16 cellular contexts compared by ENCODE assay signal in genomic region chr4:82774711-82775171, GRCh38. TPM values are rescaled to one million over a fixed set of nuclear protein-coding genes. Genes with fewer than 3 reads are reported as not detected.
DNase-seq lines count a peak whose midpoint lies in the region; ATAC-seq and TF ChIP-seq lines count a peak whose summit lies in the region.
"Had no signal": no experiment of that assay in that cellular context is flagged by ENCODE, and none has a peak within 500 bp of the region (broad histone marks: within the 10 kb centered on the region; RNA-seq: fewer than 3 reads in every experiment).

No MANE protein-coding gene starts in this region.

- POLR2A ChIA-PET in HCT116 (lab: Charles Lee) = no interaction called here

- H3K9me3 ChIP-seq in HCT116 (ENCODE audit: control insufficient read depth in 1 of 2, insufficient read depth in 1 of 2, low read depth in 1 of 2, low read length in 2 of 2) = no peaks in the 10 kb centered on the region
- H3K9me3 ChIP-seq: mucosa of descending colon had no signal

- peaks cover 13 to 20% of the 10 kb centered on the region in 2 experiments; a peak in 3 of 4 replicates for H3K4me1 ChIP-seq in HCT116 (ENCODE audit: control insufficient read depth in 1 of 2, insufficient read depth in 2 of 2, low read length in 2 of 2)

- RAD21 ChIA-PET in HCT116 (lab: Charles Lee; ENCODE audit: low non-redundant PET in 1 of 2, low total read pairs in 2 of 2, uncharacterized antibody in 2 of 2, unreplicated experiment in 2 of 2) = no interaction called here

- in situ Hi-C loops in astrocyte of the spinal cord (cut with HindIII; ENCODE audit: low sequenced_read_pairs) = no loop called here

- H3K36me3 ChIP-seq in HCT116 (ENCODE audit: control insufficient read depth in 1 of 2, insufficient read depth in 2 of 2, low read length in 2 of 2) = no peaks in the 10 kb centered on the region

- peak overlapping the region; percentile 6; the same call in 1 of the 2 replicates for H3K4me2 ChIP-seq in HCT116 (ENCODE audit: low read length)

- TF ChIP-seq POLR2A in HCT116 (IDR thresholded peaks at IDR 0.05; ENCODE audit: borderline replicate concordance, extremely low read depth, insufficient read depth, insufficient read length) = no peak

- H3K9ac ChIP-seq in HCT116 (ENCODE audit: low read length) = no peak overlapping the region

- intact Hi-C loops in HCT116 (cut with micrococcal nuclease) = no loop called here

- no peaks in the 10 kb centered on the region for H3K36me3 Mint-ChIP-seq in activated naive CD4-positive, alpha-beta T cell treated with anti-CD3 and anti-CD28 coated beads, Interleukin-2, amount 50 U/mL, for 72 hours
- H3K36me3 Mint-ChIP-seq: CD4-positive, CD25-positive, alpha-beta regulatory T cell had no signal

- no peak overlapping the region for H3K27ac Mint-ChIP-seq in activated naive CD4-positive, alpha-beta T cell treated with anti-CD3 and anti-CD28 coated beads, Interleukin-2, amount 50 U/mL, for 72 hours
- H3K27ac Mint-ChIP-seq: CD4-positive, CD25-positive, alpha-beta regulatory T cell had no signal

- H3K79me2 ChIP-seq in HCT116 (ENCODE audit: insufficient read depth, low read length) = peaks cover 9% of the 10 kb centered on the region; the same call in 1 of the 2 replicates

- ATAC-seq in HCT116 = no peak
- no peak for ATAC-seq in activated naive CD4-positive, alpha-beta T cell treated with anti-CD3 and anti-CD28 coated beads, Interleukin-2, amount 50 U/mL, for 72 hours
- ATAC-seq: esophagus mucosa; mucosa of descending colon; stimulated activated naive CD8-positive, alpha-beta T cell treated with anti-CD3 and anti-CD28 coated beads, Interleukin-15, Interleukin-2, amounts not matched to agents 100 U/mL and 50 U/mL, for 24 hours had no signal

- BruUV-seq in HCT116 (replicated peaks; lab: Mats Ljungman, UMichigan) = no TSS peak

- TF ChIP-seq RAD21 in HCT116 (IDR thresholded peaks at IDR 0.05; ENCODE audit: low read depth) = no peak

- no peak overlapping the region for H2AFZ ChIP-seq in HCT116 (ENCODE audit: low read depth, low read length, poor library complexity, severe bottlenecking)

- no peaks in the 10 kb centered on the region for H4K20me1 ChIP-seq in HCT116 (ENCODE audit: insufficient read depth)

- CTCF ChIA-PET in HCT116 (lab: Charles Lee) = no interaction called here

- TF ChIP-seq CTCF in HCT116 (IDR thresholded peaks at IDR 0.05 in 2 of 3, conservative IDR thresholded peaks at IDR 0.05 in 1 of 3; ENCODE audit: borderline replicate concordance in 1 of 3, insufficient read depth in 1 of 3, low read depth in 2 of 3, low read length in 2 of 3) = no peak
- TF ChIP-seq CTCF in astrocyte of the spinal cord (IDR thresholded peaks at IDR 0.05; ENCODE audit: low read depth, low read length) = no peak

- DNase-seq in HCT116 (ENCODE audit: low read depth, low spot score) (no peak), astrocyte of the spinal cord (ENCODE audit: low read depth, low spot score) (peak; percentile 25), hypothalamus (lab: John Stamatoyannopoulos, UW) (peak in 38 of 51 donors; percentile 14 to 82 (median 46)), skeletal muscle cell (ENCODE audit: low read depth) (peak; percentile 28), dermis blood vessel endothelial cell (no peak)
- no peak for DNase-seq in stimulated activated CD4-positive, alpha-beta T cell treated with anti-CD3 and anti-CD28 coated beads, Interleukin-1b, Interleukin-23, amount 100 ng/mL, for 48 hours
- DNase-seq in activated naive CD4-positive, alpha-beta T cell treated with anti-CD3 and anti-CD28 coated beads, Interleukin-2, amount 50 U/mL, for 72 hours (ENCODE audit: low spot score in 2 of 2) = no peak
- DNase-seq: activated CD4-positive, alpha-beta T cell treated with anti-CD3 and anti-CD28 coated beads, Interleukin-2, amount 50 U/mL, for 48 hours; CD4-positive, CD25-positive, alpha-beta regulatory T cell; mucosa of descending colon; NCI-H2081 treated with DMSO at 0.1 percent for 48 hours; SIG-M5; stimulated activated naive CD8-positive, alpha-beta T cell treated with anti-CD3 and anti-CD28 coated beads, Interleukin-15, Interleukin-2, amounts not matched to agents 100 U/mL and 50 U/mL, for 24 hours; T1000 had no signal

- H3K4me3 ChIP-seq in HCT116 (replicated peaks in 1 of 2; ENCODE audit: low read depth in 1 of 2, low read length in 2 of 2) = no peak overlapping the region
- H3K4me3 ChIP-seq in astrocyte of the spinal cord (ENCODE audit: low read depth, low read length) = no peak overlapping the region
- no peak overlapping the region for H3K4me3 ChIP-seq in skeletal muscle cell (ENCODE audit: low read depth, low read length)
- H3K4me3 ChIP-seq: mucosa of descending colon had no signal

- no peaks in the 10 kb centered on the region for H3K27me3 ChIP-seq in HCT116 (ENCODE audit: insufficient read depth, low read length)

- no peaks in the 10 kb centered on the region for H3K9me3 Mint-ChIP-seq in activated naive CD4-positive, alpha-beta T cell treated with anti-CD3 and anti-CD28 coated beads, Interleukin-2, amount 50 U/mL, for 72 hours

- no peak overlapping the region for H3K27ac ChIP-seq in HCT116 (ENCODE audit: low read depth, low read length)
- H3K27ac ChIP-seq: HL-60 had no signal

- H3K9me2 ChIP-seq in HCT116 (ENCODE audit: insufficient read depth) = no peaks in the 10 kb centered on the region

TF ChIP-seq in HCT116, 20 proteins besides CTCF, POLR2A, EP300 and RAD21:
- TF ChIP-seq, protein P1, sequence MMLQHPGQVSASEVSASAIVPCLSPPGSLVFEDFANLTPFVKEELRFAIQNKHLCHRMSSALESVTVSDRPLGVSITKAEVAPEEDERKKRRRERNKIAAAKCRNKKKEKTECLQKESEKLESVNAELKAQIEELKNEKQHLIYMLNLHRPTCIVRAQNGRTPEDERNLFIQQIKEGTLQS (IDR thresholded peaks at IDR 0.05) = no peak
- TF ChIP-seq TCF7L2 (IDR thresholded peaks at IDR 0.05; ENCODE audit: borderline replicate concordance, extremely low read depth, insufficient read depth, insufficient read length) = no peak
- no peak for TF ChIP-seq ZBTB33 (IDR thresholded peaks at IDR 0.05; ENCODE audit: extremely low read depth, insufficient replicate concordance, low read length)
- TF ChIP-seq CEBPB (IDR thresholded peaks at IDR 0.05; ENCODE audit: low read depth) = no peak

RNA-seq across cellular contexts. Expression of gene SCD5, which starts 23.9 kb away (rescaled TPM):
- 21.7 TPM for total RNA-seq in HCT116 (2021; ENCODE audit: unreplicated experiment)
- 6.2 and 8.5 TPM in 2 replicates for polyA plus RNA-seq in HCT116 (2012)
- 1 to 10 TPM in 1 of 2 donors, under 1 TPM in 1; 0.52 to 1.9 TPM for total RNA-seq in activated naive CD4-positive, alpha-beta T cell treated with anti-CD3 and anti-CD28 coated beads, Interleukin-2, amount 50 U/mL, for 72 hours
- total RNA-seq in dermis blood vessel endothelial cell = 55.6 and 60.1 TPM in 2 replicates

Comparison
In these comparisons a context has a peak if more than half of its experiments do, and no peak if none do; other contexts are left out.
1. DNase-seq: peak in astrocyte of the spinal cord (single experiment), hypothalamus (38 of 51) and skeletal muscle cell (single experiment); none in HCT116 (single experiment), stimulated activated CD4-positive, alpha-beta T cell treated with anti-CD3 and anti-CD28 coated beads, Interleukin-1b, Interleukin-23, amount 100 ng/mL, for 48 hours (single experiment), activated naive CD4-positive, alpha-beta T cell treated with anti-CD3 and anti-CD28 coated beads, Interleukin-2, amount 50 U/mL, for 72 hours (0 of 2) and dermis blood vessel endothelial cell (single experiment).